Comparison of ENCODE assay signal across 8 cellular contexts in the genomic region with DNA sequence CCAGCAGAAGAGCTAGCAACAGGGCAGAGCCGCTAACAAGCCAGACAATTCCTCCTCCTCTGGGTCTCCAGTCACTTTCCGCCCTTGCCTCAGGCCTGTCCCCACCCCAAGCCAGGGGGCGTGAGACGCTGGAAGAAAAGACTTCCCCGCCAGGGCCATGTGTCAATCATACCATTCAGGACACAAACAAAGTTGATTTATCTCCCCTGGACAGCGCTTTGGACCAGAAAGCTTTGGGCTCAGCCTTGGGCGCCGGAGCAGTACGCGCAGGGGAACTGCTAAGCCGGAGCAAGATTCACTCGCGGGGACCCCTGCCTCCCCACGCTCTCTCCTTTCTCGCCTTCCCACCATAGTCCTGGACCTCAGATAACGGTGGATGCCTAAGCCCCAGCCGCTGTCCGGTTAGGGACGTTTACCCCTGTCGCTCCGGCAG. TPM values are rescaled to one million over a fixed set of nuclear protein-coding genes. Genes with fewer than 3 reads are reported as not detected.
DNase-seq lines count a peak whose midpoint lies in the region; ATAC-seq, FAIRE-seq and TF ChIP-seq lines count a peak whose summit lies in the region.

No MANE protein-coding gene starts in this region.

- dilution Hi-C loops in keratinocyte (cut with MboI; ENCODE audit: extremely low pct_ligation_motif_present, low sequenced_read_pairs) = no loop called here

- H3K9ac ChIP-seq in HUES48 (ENCODE audit: low read depth, low read length) (no peak overlapping the region), keratinocyte (ENCODE audit: control insufficient read depth, extremely low read depth, insufficient read depth, low read length) (peak overlapping the region; percentile 68)

- peaks cover 42 to 59% of the 10 kb centered on the region in 2 donors for H3K27me3 Mint-ChIP-seq in stimulated activated naive B cell treated with anti-CD40 and anti-IgM and Interleukin-4, amounts not matched to agents 10 μg/mL and 1 μg/mL and 100 μg/mL, for 72 hours

- H2AFZ ChIP-seq in keratinocyte (ENCODE audit: control insufficient read depth, low read length) = peak overlapping the region; percentile 73

- ATAC-seq in body of pancreas (peak; percentile 34), GM18873 (IDR thresholded peaks at IDR 0.05; ENCODE audit: low FRiP score, unreplicated experiment) (no peak)
- ATAC-seq in stimulated activated naive B cell treated with anti-CD40 and anti-IgM and Interleukin-4, amounts not matched to agents 10 μg/mL and 1 μg/mL and 100 μg/mL, for 72 hours (replicated peaks) = peak; percentile 29 to 48

- TF ChIP-seq CTCF in body of pancreas (IDR thresholded peaks at IDR 0.05) = peak in 2 of 7 experiments; percentile 5 to 9
- TF ChIP-seq CTCF in keratinocyte (optimal IDR thresholded peaks at IDR 0.05 in 1 of 3, IDR thresholded peaks at IDR 0.05 in 1 of 3, conservative IDR thresholded peaks at IDR 0.05 in 1 of 3; ENCODE audit: extremely low read depth in 1 of 3, insufficient read depth in 2 of 3, low read length in 3 of 3) = no peak

- no peaks in the 10 kb centered on the region for H4K20me1 ChIP-seq in keratinocyte (ENCODE audit: control insufficient read depth, extremely low read depth, insufficient read depth, low read length)

- no peaks in the 10 kb centered on the region for H3K36me3 ChIP-seq in HUES48 (ENCODE audit: control insufficient read depth, insufficient read depth, low read length)
- H3K36me3 ChIP-seq in body of pancreas (replicated peaks in 1 of 2; ENCODE audit: insufficient read depth in 1 of 2, low read depth in 2 of 2) = no peaks in the 10 kb centered on the region
- H3K36me3 ChIP-seq in keratinocyte (ENCODE audit: control insufficient read depth in 2 of 2, extremely low read depth in 1 of 2, insufficient read depth in 2 of 2, low read length in 2 of 2) = no peaks in the 10 kb centered on the region

- H3K27ac ChIP-seq in HUES48 (ENCODE audit: low read depth, low read length) = peak overlapping the region; percentile 82
- peak overlapping the region in 2 of 4 donors; percentile 21 to 51 for H3K27ac ChIP-seq in body of pancreas
- H3K27ac ChIP-seq in keratinocyte (ENCODE audit: control insufficient read depth, insufficient read depth, low read length) = no peak overlapping the region

- FAIRE-seq in keratinocyte (lab: Jason Lieb, UNC) = no peak

- H3K4me3 ChIP-seq in HUES48 (ENCODE audit: low read depth, low read length) (peak overlapping the region; percentile 63), body of pancreas (peak overlapping the region in 1 of 2 donors; percentile 35), keratinocyte (ENCODE audit: control insufficient read depth in 2 of 3, extremely low read depth in 1 of 3, insufficient read depth in 2 of 3, low read depth in 1 of 3, low read length in 3 of 3) (peak overlapping the region; percentile 20 to 53 (median 50))

- peaks cover 8 to 15% of the 10 kb centered on the region in 2 donors for H3K4me1 Mint-ChIP-seq in stimulated activated naive B cell treated with anti-CD40 and anti-IgM and Interleukin-4, amounts not matched to agents 10 μg/mL and 1 μg/mL and 100 μg/mL, for 72 hours

- DNase-seq in body of pancreas (peak in 2 of 4 donors; percentile 20 to 31), keratinocyte (ENCODE audit: low read depth, low spot score) (no peak), NCI-H774 (lab: John Stamatoyannopoulos, UW) (no peak), NCI-H2196 (lab: John Stamatoyannopoulos, UW; ENCODE audit: unreplicated experiment) (no peak), HCEC 1CT (no peak)
- no peak for DNase-seq in stimulated activated naive B cell treated with anti-CD40 and anti-IgM and Interleukin-4, amounts not matched to agents 10 μg/mL and 1 μg/mL and 100 μg/mL, for 72 hours

- WGBS in body of pancreas, 2 donors = 7 to 11% methylated on average over 13 to 21 of the region's 21 CpGs

- intact Hi-C loops in body of pancreas (cut with DNase I) = no loop called here

- no peak overlapping the region for H3K27ac Mint-ChIP-seq in stimulated activated naive B cell treated with anti-CD40 and anti-IgM and Interleukin-4, amounts not matched to agents 10 μg/mL and 1 μg/mL and 100 μg/mL, for 72 hours

- no peaks in the 10 kb centered on the region for H3K27me3 ChIP-seq in HUES48 (ENCODE audit: control insufficient read depth, insufficient read depth, low read length)
- H3K27me3 ChIP-seq in body of pancreas = no peaks in the 10 kb centered on the region
- no peaks in the 10 kb centered on the region for H3K27me3 ChIP-seq in keratinocyte (ENCODE audit: control insufficient read depth, extremely low read depth, insufficient read depth, low read length)

- peaks cover 32% of the 10 kb centered on the region for H3K4me1 ChIP-seq in HUES48 (ENCODE audit: control insufficient read depth, insufficient read depth, low read length)
- H3K4me1 ChIP-seq in body of pancreas = peaks cover 21% of the 10 kb centered on the region
- H3K4me1 ChIP-seq in keratinocyte (ENCODE audit: control insufficient read depth, extremely low read depth, insufficient read depth, low read length) = peaks cover 15% of the 10 kb centered on the region

- TF ChIP-seq POLR2A in body of pancreas (IDR thresholded peaks at IDR 0.05) = no peak

- H3K9me3 ChIP-seq in HUES48 (ENCODE audit: control insufficient read depth, insufficient read depth, low read length) = no peaks in the 10 kb centered on the region
- H3K9me3 ChIP-seq in body of pancreas = no peaks in the 10 kb centered on the region
- no peaks in the 10 kb centered on the region for H3K9me3 ChIP-seq in keratinocyte (ENCODE audit: control insufficient read depth, low read depth, low read length)

- H3K9me3 Mint-ChIP-seq in stimulated activated naive B cell treated with anti-CD40 and anti-IgM and Interleukin-4, amounts not matched to agents 10 μg/mL and 1 μg/mL and 100 μg/mL, for 72 hours = peaks cover 0 to 3% of the 10 kb centered on the region in 2 donors

- H3K79me2 ChIP-seq in keratinocyte (ENCODE audit: control insufficient read depth, insufficient read depth, low read length) = no peaks in the 10 kb centered on the region

- peaks cover 0 to 6% of the 10 kb centered on the region in 2 donors for H3K36me3 Mint-ChIP-seq in stimulated activated naive B cell treated with anti-CD40 and anti-IgM and Interleukin-4, amounts not matched to agents 10 μg/mL and 1 μg/mL and 100 μg/mL, for 72 hours

- no peaks in the 10 kb centered on the region for H3K9me1 ChIP-seq in keratinocyte (ENCODE audit: control insufficient read depth, extremely low read depth, insufficient read depth, low read length)

- peak overlapping the region; percentile 69 to 76 for H3K4me3 Mint-ChIP-seq in stimulated activated naive B cell treated with anti-CD40 and anti-IgM and Interleukin-4, amounts not matched to agents 10 μg/mL and 1 μg/mL and 100 μg/mL, for 72 hours

- H3K4me2 ChIP-seq in keratinocyte (ENCODE audit: control insufficient read depth, extremely low read depth, insufficient read depth, low read depth, low read length) = peak overlapping the region; percentile 82

RNA-seq across cellular contexts. Expression of a gene that starts 0.5 kb away (rescaled TPM):
- 1 to 10 TPM; 1.8 to 2.3 TPM for total RNA-seq in body of pancreas
- polyA plus RNA-seq in keratinocyte = 0.17 to 0.58 TPM (median 0.51 TPM) in 3 replicates
- 0.16 TPM for polyA plus RNA-seq in keratinocyte (2011; ENCODE audit: low read depth)
- 0.29 and 0.41 TPM in 2 replicates for polyA plus RNA-seq in keratinocyte (2011; cell fraction: cytosol; rRNA removed)
- 0.28 and 0.29 TPM in 2 replicates for polyA plus RNA-seq in keratinocyte (2011; cell fraction: nucleus; rRNA removed)
- 0.08 and 0.37 TPM in 2 replicates for polyA plus RNA-seq in keratinocyte (2012; ENCODE audit: low replicate concordance)
- 0.07 to 0.13 TPM in 2 of 3 replicates, not detected in the other for polyA minus RNA-seq in keratinocyte
- not detected for polyA minus RNA-seq in keratinocyte (2011; cell fraction: cytosol; rRNA and poly(A)+ RNA removed)
- 0.23 TPM in 1 of 2 replicates, not detected in the other for polyA minus RNA-seq in keratinocyte (2011; cell fraction: nucleus; rRNA and poly(A)+ RNA removed)

RNA-seq across cellular contexts. Expression of a gene that starts 46.7 kb away (rescaled TPM):
- not detected for total RNA-seq in body of pancreas
- not detected in 3 replicates for polyA plus RNA-seq in keratinocyte
- not detected for polyA plus RNA-seq in keratinocyte (2011; ENCODE audit: low read depth)
- not detected in 2 replicates for polyA plus RNA-seq in keratinocyte (2011; cell fraction: cytosol; rRNA removed)
- polyA plus RNA-seq in keratinocyte (2011; cell fraction: nucleus; rRNA removed) = not detected in 2 replicates
- not detected in 2 replicates for polyA plus RNA-seq in keratinocyte (2012; ENCODE audit: low replicate concordance)
- not detected in 3 replicates for polyA minus RNA-seq in keratinocyte
- not detected for polyA minus RNA-seq in keratinocyte (2011; cell fraction: cytosol; rRNA and poly(A)+ RNA removed)
- not detected in 2 replicates for polyA minus RNA-seq in keratinocyte (2011; cell fraction: nucleus; rRNA and poly(A)+ RNA removed)
